1 cellular context compared by ENCODE assay signal in the genomic region with DNA sequence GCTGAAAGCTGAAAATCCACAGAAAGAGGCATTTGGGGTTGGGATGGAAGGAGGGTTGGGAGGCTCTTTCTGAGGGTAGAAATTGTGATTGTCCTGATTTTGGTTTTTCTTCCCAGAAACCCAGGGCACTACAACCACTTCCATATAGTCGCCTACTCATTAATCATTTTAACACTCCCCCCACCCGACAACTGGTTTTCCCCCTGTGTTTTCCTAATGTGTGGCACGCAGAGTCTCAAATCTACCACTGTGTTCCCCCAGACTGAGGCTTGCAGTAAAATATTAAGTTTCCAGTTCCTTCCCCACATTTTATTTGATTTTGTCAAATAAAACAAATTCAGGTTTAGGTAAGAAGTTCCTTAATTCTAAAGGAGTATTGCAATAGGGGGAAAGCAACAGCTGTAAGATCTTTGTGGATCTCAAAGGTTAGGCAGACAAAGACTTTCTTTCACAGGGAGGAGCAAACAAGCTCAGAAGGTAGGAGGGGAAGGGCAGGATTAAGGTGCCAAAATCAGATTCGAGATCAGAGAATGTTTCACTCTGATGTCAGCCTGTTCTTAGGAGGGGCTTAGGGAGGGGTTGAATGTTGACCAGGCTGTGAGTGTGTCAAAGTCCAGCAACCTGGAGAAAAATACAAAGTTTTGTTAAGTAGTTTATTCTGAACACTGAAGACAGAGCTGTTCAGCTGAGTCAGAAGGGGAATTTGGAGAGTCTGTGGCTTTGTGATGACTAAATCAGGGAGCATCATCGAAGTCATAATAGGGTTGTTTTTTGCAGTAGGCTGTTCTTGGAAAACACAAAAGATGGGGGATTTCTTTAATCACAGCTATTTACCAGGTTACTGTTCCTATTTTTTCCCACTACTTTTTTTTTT.
A peak's percentile ranks its signal among the peaks of the same experiment; 100 is the strongest.
TF ChIP-seq lines count a peak whose summit lies in the region.

No MANE protein-coding gene starts in this region.

TF ChIP-seq in HepG2, 621 proteins besides CTCF, POLR2A, EP300 and RAD21 (continued from another document and continues in another):
- TF ChIP-seq PRDM10 (CRISPR knock-in tag; IDR thresholded peaks at IDR 0.05; ENCODE audit: low read depth) (peak; percentile 41; the same call in 1 of the 2 replicates), ZNF660 (CRISPR knock-in tag; IDR thresholded peaks at IDR 0.05; ENCODE audit: borderline replicate concordance, low read depth) (no peak), MIER3 (CRISPR knock-in tag; IDR thresholded peaks at IDR 0.05; ENCODE audit: borderline replicate concordance) (no peak), TGIF2 (CRISPR knock-in tag; IDR thresholded peaks at IDR 0.05) (no peak; the same call in 1 of the 2 replicates), ZNF382 (CRISPR knock-in tag; IDR thresholded peaks at IDR 0.05; ENCODE audit: borderline replicate concordance) (no peak), TMF1 (CRISPR knock-in tag; IDR thresholded peaks at IDR 0.05; ENCODE audit: low read depth) (no peak), ZNF3 (CRISPR knock-in tag; IDR thresholded peaks at IDR 0.05) (no peak), GLI4 (CRISPR knock-in tag; IDR thresholded peaks at IDR 0.05; ENCODE audit: borderline replicate concordance) (no peak), HHEX (CRISPR knock-in tag; IDR thresholded peaks at IDR 0.05) (no peak), MED8 (CRISPR knock-in tag; IDR thresholded peaks at IDR 0.05; ENCODE audit: insufficient replicate concordance) (no peak), DZIP1 (CRISPR knock-in tag; IDR thresholded peaks at IDR 0.05) (no peak), SNAPC5 (CRISPR knock-in tag; IDR thresholded peaks at IDR 0.05; ENCODE audit: borderline replicate concordance) (no peak), PHF8 (CRISPR knock-in tag; IDR thresholded peaks at IDR 0.05) (no peak), ZNF24 (IDR thresholded peaks at IDR 0.05) (no peak), ZBTB21 (CRISPR knock-in tag; IDR thresholded peaks at IDR 0.05) (peak; percentile 58; the same call in 1 of the 2 replicates), ATRX (CRISPR knock-in tag; IDR thresholded peaks at IDR 0.05; ENCODE audit: borderline replicate concordance) (no peak), ZBTB49 (CRISPR knock-in tag; IDR thresholded peaks at IDR 0.05; ENCODE audit: borderline replicate concordance) (no peak), ZNF547 (CRISPR knock-in tag; IDR thresholded peaks at IDR 0.05) (no peak), TSC22D2 (CRISPR knock-in tag; IDR thresholded peaks at IDR 0.05; ENCODE audit: borderline replicate concordance) (no peak), GPN1 (CRISPR knock-in tag; IDR thresholded peaks at IDR 0.05; ENCODE audit: borderline replicate concordance) (no peak), BCL6 (CRISPR knock-in tag; IDR thresholded peaks at IDR 0.05) (peak; percentile 54; the same call in 1 of the 2 replicates), ARNTL (CRISPR knock-in tag; IDR thresholded peaks at IDR 0.05) (no peak), HNRNPK (IDR thresholded peaks at IDR 0.05; ENCODE audit: low read depth, low read length, poor library complexity, severe bottlenecking) (no peak), HNRNPLL (IDR thresholded peaks at IDR 0.05; ENCODE audit: low read depth, low read length, poor library complexity, severe bottlenecking) (no peak), ZNF615 (CRISPR knock-in tag; IDR thresholded peaks at IDR 0.05; ENCODE audit: borderline replicate concordance) (no peak), ATAD3A (CRISPR knock-in tag; IDR thresholded peaks at IDR 0.05) (no peak), ZBTB3 (CRISPR knock-in tag; IDR thresholded peaks at IDR 0.05; ENCODE audit: borderline replicate concordance, low read depth) (no peak), CBX5 (CRISPR knock-in tag; IDR thresholded peaks at IDR 0.05; ENCODE audit: borderline replicate concordance) (no peak), ZNF543 (CRISPR knock-in tag; IDR thresholded peaks at IDR 0.05) (no peak), SOX5 (CRISPR knock-in tag; IDR thresholded peaks at IDR 0.05; ENCODE audit: borderline replicate concordance) (peak; percentile 63; the same call in 1 of the 2 replicates), SOX13 (IDR thresholded peaks at IDR 0.05) (no peak), SOX13 (CRISPR knock-in tag; conservative IDR thresholded peaks at IDR 0.05 in 1 of 2, IDR thresholded peaks at IDR 0.05 in 1 of 2) (peak in 1 of 2 experiments; percentile 90; a peak in 2 of 4 replicates), TOE1 (CRISPR knock-in tag; IDR thresholded peaks at IDR 0.05) (no peak), HMGA1 (CRISPR knock-in tag; conservative IDR thresholded peaks at IDR 0.05) (no peak)
- TF ChIP-seq, protein P1, sequence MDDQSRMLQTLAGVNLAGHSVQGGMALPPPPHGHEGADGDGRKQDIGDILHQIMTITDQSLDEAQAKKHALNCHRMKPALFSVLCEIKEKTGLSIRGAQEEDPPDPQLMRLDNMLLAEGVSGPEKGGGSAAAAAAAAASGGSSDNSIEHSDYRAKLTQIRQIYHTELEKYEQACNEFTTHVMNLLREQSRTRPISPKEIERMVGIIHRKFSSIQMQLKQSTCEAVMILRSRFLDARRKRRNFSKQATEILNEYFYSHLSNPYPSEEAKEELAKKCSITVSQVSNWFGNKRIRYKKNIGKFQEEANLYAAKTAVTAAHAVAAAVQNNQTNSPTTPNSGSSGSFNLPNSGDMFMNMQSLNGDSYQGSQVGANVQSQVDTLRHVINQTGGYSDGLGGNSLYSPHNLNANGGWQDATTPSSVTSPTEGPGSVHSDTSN (CRISPR knock-in tag; IDR thresholded peaks at IDR 0.05; ENCODE audit: borderline replicate concordance): no peak
- TF ChIP-seq, protein P2, sequence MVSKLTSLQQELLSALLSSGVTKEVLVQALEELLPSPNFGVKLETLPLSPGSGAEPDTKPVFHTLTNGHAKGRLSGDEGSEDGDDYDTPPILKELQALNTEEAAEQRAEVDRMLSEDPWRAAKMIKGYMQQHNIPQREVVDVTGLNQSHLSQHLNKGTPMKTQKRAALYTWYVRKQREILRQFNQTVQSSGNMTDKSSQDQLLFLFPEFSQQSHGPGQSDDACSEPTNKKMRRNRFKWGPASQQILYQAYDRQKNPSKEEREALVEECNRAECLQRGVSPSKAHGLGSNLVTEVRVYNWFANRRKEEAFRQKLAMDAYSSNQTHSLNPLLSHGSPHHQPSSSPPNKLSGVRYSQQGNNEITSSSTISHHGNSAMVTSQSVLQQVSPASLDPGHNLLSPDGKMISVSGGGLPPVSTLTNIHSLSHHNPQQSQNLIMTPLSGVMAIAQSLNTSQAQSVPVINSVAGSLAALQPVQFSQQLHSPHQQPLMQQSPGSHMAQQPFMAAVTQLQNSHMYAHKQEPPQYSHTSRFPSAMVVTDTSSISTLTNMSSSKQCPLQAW (CRISPR knock-in tag; IDR thresholded peaks at IDR 0.05): no peak
- TF ChIP-seq, protein P3, sequence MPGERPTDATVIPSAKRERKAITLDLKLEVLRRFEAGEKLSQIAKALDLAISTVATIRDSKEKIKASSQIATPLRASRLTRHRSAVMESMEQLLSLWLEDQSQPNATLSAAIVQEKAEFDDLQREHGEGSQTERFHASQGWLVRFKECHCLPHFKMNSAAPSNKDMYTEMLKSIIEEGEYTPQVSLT (CRISPR knock-in tag; IDR thresholded peaks at IDR 0.05; ENCODE audit: borderline replicate concordance, low read depth): no peak
- TF ChIP-seq, protein P4, sequence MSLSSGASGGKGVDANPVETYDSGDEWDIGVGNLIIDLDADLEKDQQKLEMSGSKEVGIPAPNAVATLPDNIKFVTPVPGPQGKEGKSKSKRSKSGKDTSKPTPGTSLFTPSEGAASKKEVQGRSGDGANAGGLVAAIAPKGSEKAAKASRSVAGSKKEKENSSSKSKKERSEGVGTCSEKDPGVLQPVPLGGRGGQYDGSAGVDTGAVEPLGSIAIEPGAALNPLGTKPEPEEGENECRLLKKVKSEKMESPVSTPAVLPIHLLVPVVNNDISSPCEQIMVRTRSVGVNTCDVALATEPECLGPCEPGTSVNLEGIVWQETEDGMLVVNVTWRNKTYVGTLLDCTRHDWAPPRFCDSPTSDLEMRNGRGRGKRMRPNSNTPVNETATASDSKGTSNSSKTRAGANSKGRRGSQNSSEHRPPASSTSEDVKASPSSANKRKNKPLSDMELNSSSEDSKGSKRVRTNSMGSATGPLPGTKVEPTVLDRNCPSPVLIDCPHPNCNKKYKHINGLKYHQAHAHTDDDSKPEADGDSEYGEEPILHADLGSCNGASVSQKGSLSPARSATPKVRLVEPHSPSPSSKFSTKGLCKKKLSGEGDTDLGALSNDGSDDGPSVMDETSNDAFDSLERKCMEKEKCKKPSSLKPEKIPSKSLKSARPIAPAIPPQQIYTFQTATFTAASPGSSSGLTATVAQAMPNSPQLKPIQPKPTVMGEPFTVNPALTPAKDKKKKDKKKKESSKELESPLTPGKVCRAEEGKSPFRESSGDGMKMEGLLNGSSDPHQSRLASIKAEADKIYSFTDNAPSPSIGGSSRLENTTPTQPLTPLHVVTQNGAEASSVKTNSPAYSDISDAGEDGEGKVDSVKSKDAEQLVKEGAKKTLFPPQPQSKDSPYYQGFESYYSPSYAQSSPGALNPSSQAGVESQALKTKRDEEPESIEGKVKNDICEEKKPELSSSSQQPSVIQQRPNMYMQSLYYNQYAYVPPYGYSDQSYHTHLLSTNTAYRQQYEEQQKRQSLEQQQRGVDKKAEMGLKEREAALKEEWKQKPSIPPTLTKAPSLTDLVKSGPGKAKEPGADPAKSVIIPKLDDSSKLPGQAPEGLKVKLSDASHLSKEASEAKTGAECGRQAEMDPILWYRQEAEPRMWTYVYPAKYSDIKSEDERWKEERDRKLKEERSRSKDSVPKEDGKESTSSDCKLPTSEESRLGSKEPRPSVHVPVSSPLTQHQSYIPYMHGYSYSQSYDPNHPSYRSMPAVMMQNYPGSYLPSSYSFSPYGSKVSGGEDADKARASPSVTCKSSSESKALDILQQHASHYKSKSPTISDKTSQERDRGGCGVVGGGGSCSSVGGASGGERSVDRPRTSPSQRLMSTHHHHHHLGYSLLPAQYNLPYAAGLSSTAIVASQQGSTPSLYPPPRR (CRISPR knock-in tag; IDR thresholded peaks at IDR 0.05; ENCODE audit: borderline replicate concordance): peak; percentile 70; the same call in 1 of the 2 replicates
